ENCODE assay signal across 1 cellular context in genomic region chr5:73399761-73400160, GRCh38.
TF ChIP-seq lines count a peak whose summit lies in the region.

No MANE protein-coding gene starts in this region.

TF ChIP-seq in HCT116, 20 proteins besides CTCF, POLR2A, EP300 and RAD21 (continued from another document):
- TF ChIP-seq ZBTB33 (IDR thresholded peaks at IDR 0.05; ENCODE audit: extremely low read depth, insufficient replicate concordance, low read length) (no peak), ZNF274 (IDR thresholded peaks at IDR 0.05; ENCODE audit: low read depth, low read length) (no peak), REST (IDR thresholded peaks at IDR 0.05; ENCODE audit: low read depth) (no peak), ATF3 (IDR thresholded peaks at IDR 0.05) (no peak), SRF (IDR thresholded peaks at IDR 0.05; ENCODE audit: low read depth) (no peak)
